Comparison of ENCODE assay signal across 31 cellular contexts in the genomic region with DNA sequence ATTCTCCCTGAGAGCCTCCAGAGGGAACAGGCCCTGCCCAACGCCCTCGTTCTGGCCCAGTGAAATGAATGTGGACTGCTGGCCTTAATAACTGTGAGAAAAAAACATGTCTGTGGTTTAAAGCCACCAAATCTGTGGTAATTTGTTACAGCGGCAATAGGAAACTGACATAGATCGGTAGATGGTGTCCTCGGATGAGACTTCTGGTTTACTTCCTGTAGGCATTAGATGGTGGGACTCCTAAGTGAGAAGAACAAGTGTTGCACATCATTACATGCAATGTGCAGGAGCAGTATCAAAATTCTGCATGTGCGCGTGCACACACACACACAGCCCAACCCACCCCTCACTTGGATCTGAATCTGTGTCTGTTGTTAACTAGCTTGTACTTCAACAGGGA. TPM values are rescaled to one million over a fixed set of nuclear protein-coding genes. Genes with fewer than 3 reads are reported as not detected.
A peak's percentile ranks its signal among the peaks of the same experiment; 100 is the strongest.
DNase-seq lines count a peak whose midpoint lies in the region; ATAC-seq and TF ChIP-seq lines count a peak whose summit lies in the region.
"Had no signal": no experiment of that assay in that cellular context is flagged by ENCODE, and none has a peak within 500 bp of the region (broad histone marks: within the 10 kb centered on the region; RNA-seq: fewer than 3 reads in every experiment).

No MANE protein-coding gene starts in this region.

- peaks cover 63% of the 10 kb centered on the region for H3K4me1 ChIP-seq in BLaER1
- H3K4me1 ChIP-seq: foreskin keratinocyte, uterus had no signal

- DNase-seq in CD4-positive, alpha-beta T cell = no peak
- no peak for DNase-seq in WTC11 (ENCODE audit: low spot score)
- peak; percentile 55 to 67 (median 65) for DNase-seq in immature natural killer cell
- no peak for DNase-seq in head of caudate nucleus
- no peak for DNase-seq in AML-193 (lab: John Stamatoyannopoulos, UW)
- DNase-seq: activated CD4-positive, alpha-beta T cell treated with anti-CD3 and anti-CD28 coated beads, Interleukin-2, amount 50 U/mL, for 48 hours; activated effector memory CD4-positive, alpha-beta T cell treated with anti-CD3 and anti-CD28 coated beads, Interleukin-2, amount 50 U/mL, for 16 hours; cortex of kidney; EL; endodermal cell; foreskin keratinocyte; GOT3; heart right ventricle; HFFc6; Karpas-422; NCI-H510A treated with DMSO at 0.1 percent for 48 hours; stimulated activated CD4-positive, alpha-beta T cell treated with anti-CD3 and anti-CD28 coated beads, Interleukin-4, amount 100 ng/mL, for 4 hours; stimulated activated naive CD4-positive, alpha-beta T cell; uterus had no signal

- no peak overlapping the region for H3K4me3 ChIP-seq in BLaER1
- H3K4me3 ChIP-seq: heart right ventricle, thoracic aorta, uterus had no signal

- H3K36me3 ChIP-seq in BLaER1 = no peaks in the 10 kb centered on the region
- H3K36me3 ChIP-seq: heart right ventricle, neutrophil, uterus had no signal

- 0 out of 2 replicates have a peak overlapping the region, but pooled peaks have one; percentile 17 for H3K9ac ChIP-seq in BLaER1

- H3K27me3 ChIP-seq in BLaER1 = no peaks in the 10 kb centered on the region
- no peaks in the 10 kb centered on the region for H3K27me3 ChIP-seq in CD4-positive, alpha-beta T cell (ENCODE audit: control insufficient read depth, insufficient read depth, low read length)
- H3K27me3 ChIP-seq: foreskin keratinocyte, heart right ventricle, uterus had no signal

- H3K27ac ChIP-seq in BLaER1 = 0 out of 2 replicates have a peak overlapping the region, but pooled peaks have one; percentile 81
- no peak overlapping the region for H3K27ac ChIP-seq in CD4-positive, alpha-beta T cell (ENCODE audit: low read depth, low read length)
- H3K27ac ChIP-seq: foreskin keratinocyte, heart right ventricle, HL-60, neutrophil, thoracic aorta, uterus had no signal

- H3K27me3 Mint-ChIP-seq in CD4-positive, alpha-beta T cell = no peaks in the 10 kb centered on the region
- H3K27me3 Mint-ChIP-seq in WTC11 (ENCODE audit: low read depth) = peaks cover 4% of the 10 kb centered on the region; the same call in 1 of the 2 replicates
- peaks cover 0 to 9% (median 5%) of the 10 kb centered on the region in 3 donors for H3K27me3 Mint-ChIP-seq in immature natural killer cell (ENCODE audit: low read depth in 3 of 3)
- H3K27me3 Mint-ChIP-seq: progenitor cell of endocrine pancreas had no signal

- no peak for TF ChIP-seq CTCF in CD4-positive, alpha-beta T cell (IDR thresholded peaks at IDR 0.05)
- no peak for TF ChIP-seq CTCF in WTC11 (IDR thresholded peaks at IDR 0.05)

- no peaks in the 10 kb centered on the region for H3K9me3 ChIP-seq in BLaER1
- no peaks in the 10 kb centered on the region for H3K9me3 ChIP-seq in CD4-positive, alpha-beta T cell (ENCODE audit: control insufficient read depth, low read length)
- H3K9me3 ChIP-seq: heart right ventricle, neutrophil, thoracic aorta, uterus had no signal

- H4K20me1 ChIP-seq in BLaER1 = no peaks in the 10 kb centered on the region

- intact Hi-C loops in CD4-positive, alpha-beta T cell (cut with DNase I, micrococcal nuclease) = loop anchor here in 1 of 2 experiments (5.0 kb wide), 2 partner anchors 33 to 78 kb away; no protein-coding TSS in a partner anchor
- intact Hi-C loops in head of caudate nucleus (cut with DNase I) = no loop called here

- CTCF ChIA-PET in CD4-positive, alpha-beta T cell (lab: Charles Lee) = interaction anchor here (1.2 to 1.3 kb wide), 2 partner anchors 42 to 45 kb away, joined by 3 read pairs; a partner anchor contains a TSS
- CTCF ChIA-PET in WTC11 (lab: Charles Lee) = interaction anchor here (1.0 kb wide), 1 partner anchor 45 kb away, joined by 3 read pairs; no protein-coding TSS in a partner anchor

- peak overlapping the region; percentile 73 for H3K4me2 ChIP-seq in BLaER1

- H3K4me1 Mint-ChIP-seq in CD4-positive, alpha-beta T cell (ENCODE audit: low read depth) = peaks cover 24% of the 10 kb centered on the region
- H3K4me1 Mint-ChIP-seq in WTC11 = peaks cover 4% of the 10 kb centered on the region
- H3K4me1 Mint-ChIP-seq in immature natural killer cell = peaks cover 62 to 66% of the 10 kb centered on the region in 2 donors
- H3K4me1 Mint-ChIP-seq: CD14-positive monocyte had no signal

- POLR2A ChIA-PET in CD4-positive, alpha-beta T cell (lab: Charles Lee) = interaction anchor here (3.1 kb wide), 1 partner anchor 42 kb away, joined by 19 read pairs; a partner anchor contains a TSS
- POLR2A ChIA-PET in WTC11 (lab: Charles Lee) = interaction anchor here (0.6 kb wide), 1 partner anchor 41 kb away, joined by 3 read pairs; no protein-coding TSS in a partner anchor

- H3K4me3 Mint-ChIP-seq in CD4-positive, alpha-beta T cell = no peak overlapping the region
- no peak overlapping the region for H3K4me3 Mint-ChIP-seq in WTC11
- H3K4me3 Mint-ChIP-seq in immature natural killer cell = peak overlapping the region; percentile 74 to 81 (median 74)
- H3K4me3 Mint-ChIP-seq: CD14-positive monocyte, endodermal cell, HFFc6 had no signal

- H3K36me3 Mint-ChIP-seq in CD4-positive, alpha-beta T cell (ENCODE audit: low read depth) = no peaks in the 10 kb centered on the region
- H3K36me3 Mint-ChIP-seq in WTC11 (no peaks in the 10 kb centered on the region), immature natural killer cell (peaks cover 6 to 10% (median 6%) of the 10 kb centered on the region in 3 donors)
- H3K36me3 Mint-ChIP-seq: CD14-positive monocyte had no signal

- no peaks in the 10 kb centered on the region for H3K9me3 Mint-ChIP-seq in CD4-positive, alpha-beta T cell
- H3K9me3 Mint-ChIP-seq in WTC11 = no peaks in the 10 kb centered on the region
- H3K9me3 Mint-ChIP-seq in immature natural killer cell = no peaks in the 10 kb centered on the region
- H3K9me3 Mint-ChIP-seq: endodermal cell; HFFc6; T-helper 2 cell treated with Interferon-gamma antibody and Interleukin-4, amounts not matched to agents 5 μg/mL and 100 μg/mL, for 36 hours had no signal

- H3K27ac Mint-ChIP-seq in CD4-positive, alpha-beta T cell = peak overlapping the region; percentile 0
- H3K27ac Mint-ChIP-seq in WTC11 (peak overlapping the region; percentile 39; the same call in 1 of the 2 replicates), immature natural killer cell (peak overlapping the region; percentile 68 to 94 (median 87))
- H3K27ac Mint-ChIP-seq: CD14-positive monocyte; endodermal cell; HFFc6; progenitor cell of endocrine pancreas; T-helper 2 cell treated with Interferon-gamma antibody and Interleukin-4, amounts not matched to agents 5 μg/mL and 100 μg/mL, for 36 hours had no signal

- ATAC-seq in CD4-positive, alpha-beta T cell (ENCODE audit: poor library complexity) = peak; percentile 53
- no peak for ATAC-seq in WTC11
- no peak for ATAC-seq in HG03025 (IDR thresholded peaks at IDR 0.05; ENCODE audit: low FRiP score, unreplicated experiment)
- ATAC-seq in HG03439 (IDR thresholded peaks at IDR 0.05; ENCODE audit: unreplicated experiment) = no peak
- ATAC-seq: esophagus mucosa, foreskin keratinocyte, sciatic nerve, SK-N-SH treated with all-trans-retinoic acid at 6 μM for 48 hours had no signal

TF ChIP-seq in WTC11, 78 proteins besides CTCF, POLR2A, EP300 and RAD21 (continues in another document):
- no peak for TF ChIP-seq ZNF317 (CRISPR knock-in tag; IDR thresholded peaks at IDR 0.05; ENCODE audit: borderline replicate concordance, low read depth)
- TF ChIP-seq ETV6 (CRISPR knock-in tag; IDR thresholded peaks at IDR 0.05) = no peak
- TF ChIP-seq, protein P1, sequence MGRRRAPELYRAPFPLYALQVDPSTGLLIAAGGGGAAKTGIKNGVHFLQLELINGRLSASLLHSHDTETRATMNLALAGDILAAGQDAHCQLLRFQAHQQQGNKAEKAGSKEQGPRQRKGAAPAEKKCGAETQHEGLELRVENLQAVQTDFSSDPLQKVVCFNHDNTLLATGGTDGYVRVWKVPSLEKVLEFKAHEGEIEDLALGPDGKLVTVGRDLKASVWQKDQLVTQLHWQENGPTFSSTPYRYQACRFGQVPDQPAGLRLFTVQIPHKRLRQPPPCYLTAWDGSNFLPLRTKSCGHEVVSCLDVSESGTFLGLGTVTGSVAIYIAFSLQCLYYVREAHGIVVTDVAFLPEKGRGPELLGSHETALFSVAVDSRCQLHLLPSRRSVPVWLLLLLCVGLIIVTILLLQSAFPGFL (CRISPR knock-in tag; IDR thresholded peaks at IDR 0.05; ENCODE audit: borderline replicate concordance) = no peak
- TF ChIP-seq SOX15 (CRISPR knock-in tag; IDR thresholded peaks at IDR 0.05) = no peak
- no peak for TF ChIP-seq PRRX2 (CRISPR knock-in tag; IDR thresholded peaks at IDR 0.05)
- no peak for TF ChIP-seq SP1 (CRISPR knock-in tag; conservative IDR thresholded peaks at IDR 0.05)
- TF ChIP-seq ATF1 (CRISPR knock-in tag; IDR thresholded peaks at IDR 0.05) = no peak
- TF ChIP-seq, protein P2, sequence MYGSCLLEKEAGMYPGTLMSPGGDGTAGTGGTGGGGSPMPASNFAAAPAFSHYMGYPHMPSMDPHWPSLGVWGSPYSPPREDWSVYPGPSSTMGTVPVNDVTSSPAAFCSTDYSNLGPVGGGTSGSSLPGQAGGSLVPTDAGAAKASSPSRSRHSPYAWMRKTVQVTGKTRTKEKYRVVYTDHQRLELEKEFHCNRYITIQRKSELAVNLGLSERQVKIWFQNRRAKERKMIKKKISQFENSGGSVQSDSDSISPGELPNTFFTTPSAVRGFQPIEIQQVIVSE (CRISPR knock-in tag; IDR thresholded peaks at IDR 0.05; ENCODE audit: borderline replicate concordance) = no peak
- no peak for TF ChIP-seq FOXJ3 (CRISPR knock-in tag; IDR thresholded peaks at IDR 0.05; ENCODE audit: borderline replicate concordance)
- TF ChIP-seq NR3C1 (CRISPR knock-in tag; conservative IDR thresholded peaks at IDR 0.05; ENCODE audit: low read depth) = no peak

RNA-seq across cellular contexts. Expression of a gene that starts 42.0 kb away (rescaled TPM):
- 10 to 100 TPM; 21.7 to 22.5 TPM for total RNA-seq in CD4-positive, alpha-beta T cell
- 9.0 to 9.9 TPM (median 9.2 TPM) in 3 replicates for total RNA-seq in WTC11 (2021)
- polyA plus RNA-seq in immature natural killer cell = 1 to 10 TPM in 2 of 3 donors, under 1 TPM in 1; 0.37 to 5.8 (median 2.3) TPM

Comparison
In these comparisons a context has a peak if more than half of its experiments do, and no peak if none do; other contexts are left out.
1. DNase-seq: peak in immature natural killer cell (3 of 3); none in CD4-positive, alpha-beta T cell (0 of 10), WTC11 (single experiment), head of caudate nucleus (0 of 42) and AML-193 (0 of 2).
2. H3K27ac Mint-ChIP-seq: peak in every context shown above with its lines; median percentile 87 in immature natural killer cell; 39 in WTC11; 0 in CD4-positive, alpha-beta T cell.
3. H3K4me3 Mint-ChIP-seq: peak in immature natural killer cell (5 of 5); none in CD4-positive, alpha-beta T cell (single experiment) and WTC11 (single experiment).